Comparison of ENCODE assay signal across 30 cellular contexts in genomic region chr15:79777916-79778315, GRCh38.
"Had no signal": no experiment of that assay in that cellular context is flagged by ENCODE, and none has a peak within 500 bp of the region (broad histone marks: within the 10 kb centered on the region; RNA-seq: fewer than 3 reads in every experiment).

No MANE protein-coding gene starts in this region.

- H2AFZ ChIP-seq: PC-9 had no signal

- DNase-seq: Kasumi-1, MM.1S, MV-4-11, NCI-H1092, NCI-H1105, NCI-H1417 treated with DMSO at 0.1 percent for 48 hours, NCI-H1436 treated with DMSO at 0.1 percent for 48 hours, NCI-H1694 treated with DMSO at 0.1 percent for 48 hours, NCI-H187 treated with DMSO at 0.1 percent for 48 hours, NCI-H2029, NCI-H2081, NCI-H2171, NCI-H226, NCI-H446 treated with DMSO at 0.1 percent for 48 hours, NCI-H510A, NCI-H524, NCI-H526, NCI-H69, NCI-H748 treated with DMSO at 0.1 percent for 48 hours, NCI-H82, PC-9, SHP77, SIG-M5, SJCRH30, T-cell had no signal

- H3K36me3 ChIP-seq: SJCRH30 had no signal

- H3K27ac ChIP-seq: PC-9, RWPE1, SJCRH30, SK-N-MC had no signal

- H3K4me3 ChIP-seq: PC-9, SJCRH30, SK-N-MC had no signal

- ATAC-seq: Panc1, Right ventricle myocardium inferior, SK-N-SH treated with all-trans-retinoic acid at 6 μM for 48 hours, T-cell had no signal

- H3K4me2 ChIP-seq: PC-9 had no signal

- H3K4me3 Mint-ChIP-seq: T-cell had no signal

- H3K27me3 ChIP-seq: SJCRH30 had no signal

- H3K4me1 ChIP-seq: SJCRH30 had no signal

- H3K9me3 ChIP-seq: SJCRH30 had no signal

- H3K27ac Mint-ChIP-seq: T-cell had no signal
